In the genomic region with DNA sequence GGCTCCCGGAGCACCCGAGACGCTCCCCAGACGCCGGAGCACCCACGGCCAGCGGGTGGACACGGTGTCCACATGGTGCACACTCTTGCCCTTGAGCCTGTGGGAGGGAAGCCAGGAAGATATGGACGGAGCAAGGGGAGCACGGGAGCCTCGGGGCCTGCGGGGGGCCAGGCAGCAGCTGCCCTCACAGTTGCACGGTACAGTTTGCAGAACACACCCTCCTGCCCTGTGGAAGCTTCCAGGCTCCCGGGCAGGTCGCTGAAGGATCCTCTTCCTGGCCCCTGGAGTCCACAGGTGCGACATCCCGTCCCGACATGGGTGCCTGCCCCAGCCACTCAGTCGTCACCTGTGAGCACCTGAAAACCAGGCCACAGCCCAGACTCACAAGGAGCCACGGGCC, we compare ENCODE assay signal across 14 cellular contexts.
DNase-seq lines count a peak whose midpoint lies in the region; ATAC-seq, FAIRE-seq and TF ChIP-seq lines count a peak whose summit lies in the region.
"Had no signal": no experiment of that assay in that cellular context is flagged by ENCODE, and none has a peak within 500 bp of the region (broad histone marks: within the 10 kb centered on the region; RNA-seq: fewer than 3 reads in every experiment).

No MANE protein-coding gene starts in this region.

- no peak for TF ChIP-seq POLR2A in spleen (IDR thresholded peaks at IDR 0.05)

- POLR2A ChIA-PET in SK-N-SH (lab: Yijun Ruan, JAX), result no interaction called here

- H3K9ac ChIP-seq in SK-N-SH (no peak overlapping the region), kidney (ENCODE audit: low read length in 2 of 2) (no peak overlapping the region)
- H3K9ac ChIP-seq: BLaER1 had no signal

- FAIRE-seq in kidney (lab: Jason Lieb, UNC) (no peak), HTR-8/SVneo (lab: Jason Lieb, UNC) (no peak)

- no peaks in the 10 kb centered on the region for H3K9me2 ChIP-seq in SK-N-SH

- H3K9me3 ChIP-seq in SK-N-SH, result no peaks in the 10 kb centered on the region
- H3K9me3 ChIP-seq in kidney (ENCODE audit: control insufficient read depth in 1 of 2, low read length in 2 of 2), result no peaks in the 10 kb centered on the region
- H3K9me3 ChIP-seq in spleen, result peaks cover 0 to 5% (median 0%) of the 10 kb centered on the region in 8 donors
- H3K9me3 ChIP-seq: BLaER1 had no signal

- TF ChIP-seq CTCF in SK-N-SH (IDR thresholded peaks at IDR 0.05) (no peak), C4-2B (conservative IDR thresholded peaks at IDR 0.05) (no peak), kidney (IDR thresholded peaks at IDR 0.05; ENCODE audit: borderline replicate concordance, extremely low read depth, insufficient read depth) (no peak), spleen (IDR thresholded peaks at IDR 0.05 in 8 of 11, conservative IDR thresholded peaks at IDR 0.05 in 3 of 11) (no peak)

- no peaks in the 10 kb centered on the region for H3K36me3 ChIP-seq in SK-N-SH (replicated peaks in 1 of 2; ENCODE audit: control insufficient read depth in 1 of 2, insufficient read depth in 2 of 2, low read length in 1 of 2)
- H3K36me3 ChIP-seq in kidney (ENCODE audit: control insufficient read depth in 1 of 2, insufficient read depth in 2 of 2, low read length in 2 of 2), result no peaks in the 10 kb centered on the region
- peaks cover 0 to 23% (median 0%) of the 10 kb centered on the region in 6 donors for H3K36me3 ChIP-seq in spleen
- H3K36me3 ChIP-seq: BLaER1 had no signal

- H3K27ac ChIP-seq in SK-N-SH (ENCODE audit: low read depth in 2 of 2, low read length in 1 of 2) (no peak overlapping the region), C4-2B (peak overlapping the region; percentile 99), kidney (ENCODE audit: low read depth in 2 of 2, low read length in 2 of 2) (no peak overlapping the region), spleen (peak overlapping the region in 7 of 8 donors; percentile 57 to 85 (median 78))
- H3K27ac ChIP-seq: 22Rv1, BLaER1 had no signal

- H3K27me3 ChIP-seq in SK-N-SH (ENCODE audit: insufficient read depth) (no peaks in the 10 kb centered on the region; the same call in 1 of the 2 replicates), spleen (replicated peaks in 1 of 7) (no peaks in the 10 kb centered on the region)
- H3K27me3 ChIP-seq: BLaER1 had no signal

- TF ChIP-seq RAD21 in SK-N-SH (IDR thresholded peaks at IDR 0.05; ENCODE audit: low read length), result no peak

- ATAC-seq in SK-N-SH treated with all-trans-retinoic acid at 6 μM for 48 hours (no peak), HG02981 (IDR thresholded peaks at IDR 0.05; ENCODE audit: unreplicated experiment) (no peak)

- peak; percentile 9 for DNase-seq in SK-N-SH
- DNase-seq in kidney, result peak; percentile 60
- peak; percentile 66 for DNase-seq in spleen
- no peak for DNase-seq in HTR-8/SVneo (ENCODE audit: insufficient read length, low spot score)
- no peak for DNase-seq in ecto neural progenitor cell (ENCODE audit: low spot score)
- DNase-seq: NCI-H146, NCI-H2081 treated with DMSO at 0.1 percent for 48 hours, NCI-H524, SIG-M5 had no signal

- H2AFZ ChIP-seq in SK-N-SH (ENCODE audit: low read depth), result no peak overlapping the region

- H3K4me1 ChIP-seq in SK-N-SH (ENCODE audit: control insufficient read depth in 1 of 2, insufficient read depth in 2 of 2, low read depth in 1 of 2, low read length in 1 of 2) (no peaks in the 10 kb centered on the region), kidney (ENCODE audit: control insufficient read depth in 1 of 2, insufficient read depth in 1 of 2, low read depth in 1 of 2, low read length in 2 of 2) (no peaks in the 10 kb centered on the region), spleen (peaks cover 0 to 54% (median 20%) of the 10 kb centered on the region in 6 donors)
- H3K4me1 ChIP-seq: BLaER1 had no signal

- intact Hi-C loops in kidney (cut with DNase I), result no loop called here
- intact Hi-C loops in spleen (cut with DNase I; ENCODE audit: low total_unique reads), result no loop called here

- TF ChIP-seq EP300 in SK-N-SH (IDR thresholded peaks at IDR 0.05; ENCODE audit: borderline replicate concordance in 1 of 2, low read depth in 1 of 2, low read length in 1 of 2), result no peak

- no peak overlapping the region for H3K4me2 ChIP-seq in SK-N-SH
- H3K4me2 ChIP-seq: BLaER1 had no signal

- WGBS in SK-N-SH (ENCODE audit: low lambda C conversion rate), result 16% methylated on average over 5 of the region's 20 CpGs
- 74 to 90% (median 81%) methylated on average over 20 of the region's 20 CpGs for whole genome bisulfite sequencing in spleen, 5 donors

- CTCF ChIA-PET in SK-N-SH (lab: Yijun Ruan, JAX), result no interaction called here

- no peaks in the 10 kb centered on the region for H3K79me2 ChIP-seq in SK-N-SH (ENCODE audit: insufficient read depth)

- no peaks in the 10 kb centered on the region for H4K20me1 ChIP-seq in SK-N-SH (ENCODE audit: insufficient read depth)

- H3F3A ChIP-seq in SK-N-SH (replicated peaks; ENCODE audit: insufficient read depth), result no peaks in the 10 kb centered on the region

- H3K4me3 ChIP-seq in SK-N-SH (ENCODE audit: low read depth in 2 of 2, low read length in 1 of 2) (no peak overlapping the region), kidney (ENCODE audit: low read length in 2 of 2) (no peak overlapping the region), spleen (no peak overlapping the region)
- H3K4me3 ChIP-seq: BLaER1 had no signal

TF ChIP-seq in SK-N-SH, 30 proteins besides CTCF, POLR2A, EP300 and RAD21:
- no peak for TF ChIP-seq NFIC (IDR thresholded peaks at IDR 0.05; ENCODE audit: borderline replicate concordance)
- no peak for TF ChIP-seq RFX5 (IDR thresholded peaks at IDR 0.05; ENCODE audit: low read length)
- no peak for TF ChIP-seq FOSL2 (IDR thresholded peaks at IDR 0.05; ENCODE audit: borderline replicate concordance, low read depth)
- no peak for TF ChIP-seq IRF3 (IDR thresholded peaks at IDR 0.05; ENCODE audit: low read depth, low read length)
- no peak for TF ChIP-seq POLR2AphosphoS5 (IDR thresholded peaks at IDR 0.05; ENCODE audit: low read depth, low read length)
- TF ChIP-seq, protein P1, sequence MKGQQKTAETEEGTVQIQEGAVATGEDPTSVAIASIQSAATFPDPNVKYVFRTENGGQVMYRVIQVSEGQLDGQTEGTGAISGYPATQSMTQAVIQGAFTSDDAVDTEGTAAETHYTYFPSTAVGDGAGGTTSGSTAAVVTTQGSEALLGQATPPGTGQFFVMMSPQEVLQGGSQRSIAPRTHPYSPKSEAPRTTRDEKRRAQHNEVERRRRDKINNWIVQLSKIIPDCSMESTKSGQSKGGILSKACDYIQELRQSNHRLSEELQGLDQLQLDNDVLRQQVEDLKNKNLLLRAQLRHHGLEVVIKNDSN (IDR thresholded peaks at IDR 0.05; ENCODE audit: borderline replicate concordance, low read depth), result no peak
- TF ChIP-seq TAF1 (IDR thresholded peaks at IDR 0.05; ENCODE audit: borderline replicate concordance, low read depth, low read length), result no peak
- no peak for TF ChIP-seq FOXJ3 (CRISPR knock-in tag; IDR thresholded peaks at IDR 0.05)

TF ChIP-seq in SK-N-SH treated with all-trans-retinoic acid at 6 μM for 48 hours, 23 proteins besides CTCF, POLR2A, EP300 and RAD21 (continues in another document):
- TF ChIP-seq CSRNP3 (CRISPR knock-in tag; IDR thresholded peaks at IDR 0.05) (no peak), ZFP30 (CRISPR knock-in tag; IDR thresholded peaks at IDR 0.05) (no peak), GLIS3 (CRISPR knock-in tag; IDR thresholded peaks at IDR 0.05) (no peak), PATZ1 (CRISPR knock-in tag; IDR thresholded peaks at IDR 0.05; ENCODE audit: borderline replicate concordance) (no peak)
- TF ChIP-seq, protein P2, sequence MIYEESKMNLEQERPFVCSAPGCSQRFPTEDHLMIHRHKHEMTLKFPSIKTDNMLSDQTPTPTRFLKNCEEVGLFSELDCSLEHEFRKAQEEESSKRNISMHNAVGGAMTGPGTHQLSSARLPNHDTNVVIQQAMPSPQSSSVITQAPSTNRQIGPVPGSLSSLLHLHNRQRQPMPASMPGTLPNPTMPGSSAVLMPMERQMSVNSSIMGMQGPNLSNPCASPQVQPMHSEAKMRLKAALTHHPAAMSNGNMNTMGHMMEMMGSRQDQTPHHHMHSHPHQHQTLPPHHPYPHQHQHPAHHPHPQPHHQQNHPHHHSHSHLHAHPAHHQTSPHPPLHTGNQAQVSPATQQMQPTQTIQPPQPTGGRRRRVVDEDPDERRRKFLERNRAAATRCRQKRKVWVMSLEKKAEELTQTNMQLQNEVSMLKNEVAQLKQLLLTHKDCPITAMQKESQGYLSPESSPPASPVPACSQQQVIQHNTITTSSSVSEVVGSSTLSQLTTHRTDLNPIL (CRISPR knock-in tag; IDR thresholded peaks at IDR 0.05; ENCODE audit: low read depth), result no peak

Comparison
In these comparisons a context has a peak if more than half of its experiments do, and no peak if none do; other contexts are left out.
1. DNase-seq: peak in SK-N-SH (single experiment), kidney (single experiment) and spleen (single experiment); none in HTR-8/SVneo (single experiment) and ecto neural progenitor cell (single experiment).
2. H3K27ac ChIP-seq: peak in C4-2B (single experiment) and spleen (7 of 8); none in SK-N-SH (0 of 2) and kidney (0 of 2).